ENCODE assay signal across 9 cellular contexts in genomic region chr9:115883467-115884329, GRCh38.
DNase-seq lines count a peak whose midpoint lies in the region; ATAC-seq and TF ChIP-seq lines count a peak whose summit lies in the region.
"Had no signal": no experiment of that assay in that cellular context is flagged by ENCODE, and none has a peak within 500 bp of the region (broad histone marks: within the 10 kb centered on the region; RNA-seq: fewer than 3 reads in every experiment).

No MANE protein-coding gene starts in this region.

- TF ChIP-seq RAD21 in liver (IDR thresholded peaks at IDR 0.05): peak; percentile 90

- no peaks in the 10 kb centered on the region for H3K36me3 ChIP-seq in brain microvascular endothelial cell (replicated peaks)
- H3K36me3 ChIP-seq in liver (ENCODE audit: control insufficient read depth in 4 of 4, insufficient read depth in 3 of 4, low read depth in 1 of 4, low read length in 3 of 4): no peaks in the 10 kb centered on the region
- no peaks in the 10 kb centered on the region for H3K36me3 ChIP-seq in CD8-positive, alpha-beta memory T cell (ENCODE audit: insufficient read depth, low read length)

- H3K9me3 ChIP-seq in liver (ENCODE audit: control insufficient read depth in 4 of 4, low read length in 3 of 4): no peaks in the 10 kb centered on the region
- H3K9me3 ChIP-seq in CD8-positive, alpha-beta memory T cell (ENCODE audit: low read length): no peaks in the 10 kb centered on the region

- no peaks in the 10 kb centered on the region for H3K4me1 ChIP-seq in liver (ENCODE audit: control insufficient read depth in 4 of 4, insufficient read depth in 4 of 4, low read length in 3 of 4)
- no peaks in the 10 kb centered on the region for H3K4me1 ChIP-seq in CD8-positive, alpha-beta memory T cell (ENCODE audit: insufficient read depth, low read length)

- H3K27ac Mint-ChIP-seq in CD8-positive, alpha-beta memory T cell: no peak overlapping the region

- no peaks in the 10 kb centered on the region for H3K36me3 Mint-ChIP-seq in CD8-positive, alpha-beta memory T cell
- H3K36me3 Mint-ChIP-seq: naive B cell had no signal

- H3K4me3 ChIP-seq in brain microvascular endothelial cell (ENCODE audit: low read depth, low read length) (no peak overlapping the region), liver (ENCODE audit: low read depth in 1 of 3, low read length in 3 of 3) (no peak overlapping the region)
- no peak overlapping the region for H3K4me3 ChIP-seq in CD8-positive, alpha-beta memory T cell (ENCODE audit: low read length)

- DNase-seq in GM10248 (ENCODE audit: extremely low spot score): no peak
- peak; percentile 12 for DNase-seq in NCI-H1105 treated with DMSO at 0.1 percent for 48 hours (lab: John Stamatoyannopoulos, UW)
- DNase-seq in brain microvascular endothelial cell: peak; percentile 46
- DNase-seq in CD8-positive, alpha-beta memory T cell: no peak
- DNase-seq in NCI-H446 treated with DMSO at 0.1 percent for 48 hours (lab: John Stamatoyannopoulos, UW): no peak
- DNase-seq: naive B cell had no signal

- H3K9me3 Mint-ChIP-seq in CD8-positive, alpha-beta memory T cell: peaks cover 0 to 2% (median 0%) of the 10 kb centered on the region in 5 donors

- POLR2A ChIA-PET in GM10248 (lab: Yijun Ruan, JAX): no interaction called here
- POLR2A ChIA-PET in CD8-positive, alpha-beta memory T cell (lab: Charles Lee): no interaction called here

- ATAC-seq in GM21515 (IDR thresholded peaks at IDR 0.05; ENCODE audit: unreplicated experiment) (no peak), HG03442 (IDR thresholded peaks at IDR 0.05; ENCODE audit: unreplicated experiment) (no peak)

- CTCF ChIA-PET in GM10248 (lab: Yijun Ruan, JAX): interaction anchor here (1.0 to 1.3 kb wide), 3 partner anchors 11 to 693 kb away, joined by 3 to 4 read pairs (median 3); no protein-coding TSS in a partner anchor
- CTCF ChIA-PET in CD8-positive, alpha-beta memory T cell (lab: Charles Lee): no interaction called here

- H3K27ac ChIP-seq in brain microvascular endothelial cell (no peak overlapping the region), liver (ENCODE audit: low read depth in 1 of 2, low read length in 2 of 2) (no peak overlapping the region)
- H3K27ac ChIP-seq in CD8-positive, alpha-beta memory T cell (ENCODE audit: low read depth, low read length): no peak overlapping the region

- TF ChIP-seq CTCF in GM10248 (IDR thresholded peaks at IDR 0.05; ENCODE audit: control extremely low read depth, extremely low read depth, low read depth, missing control alignments) (peak; percentile 24), brain microvascular endothelial cell (IDR thresholded peaks at IDR 0.05; ENCODE audit: low read depth, low read length, missing control alignments) (peak; percentile 81), liver (IDR thresholded peaks at IDR 0.05; ENCODE audit: low read depth, low read length, missing input control) (peak; percentile 74)

- no peaks in the 10 kb centered on the region for H3K27me3 ChIP-seq in brain microvascular endothelial cell (replicated peaks)
- H3K27me3 ChIP-seq in liver (ENCODE audit: control insufficient read depth in 4 of 4, insufficient read depth in 4 of 4, low read length in 3 of 4): no peaks in the 10 kb centered on the region
- no peaks in the 10 kb centered on the region for H3K27me3 ChIP-seq in CD8-positive, alpha-beta memory T cell (ENCODE audit: insufficient read depth, low read length, poor library complexity, severe bottlenecking)

- in situ Hi-C loops in brain microvascular endothelial cell (cut with HindIII; ENCODE audit: low pct_ligation_motif_present, low sequenced_read_pairs): loop anchor here (25.0 kb wide), 1 partner anchor 104 kb away; no protein-coding TSS in a partner anchor

- H3K27me3 Mint-ChIP-seq in CD8-positive, alpha-beta memory T cell: no peaks in the 10 kb centered on the region
- H3K27me3 Mint-ChIP-seq: naive B cell had no signal

- no peaks in the 10 kb centered on the region for H3K4me1 Mint-ChIP-seq in CD8-positive, alpha-beta memory T cell
- H3K4me1 Mint-ChIP-seq: naive B cell had no signal

- no peak overlapping the region for H3K4me3 Mint-ChIP-seq in CD8-positive, alpha-beta memory T cell

- H3K9ac ChIP-seq in liver (ENCODE audit: low read depth in 1 of 2, low read length in 2 of 2): no peak overlapping the region

- WGBS in liver: 27% methylated on average over 5 of the region's 5 CpGs

TF ChIP-seq in liver, 16 proteins besides CTCF, POLR2A, EP300 and RAD21:
- no peak for TF ChIP-seq ZBTB33 (IDR thresholded peaks at IDR 0.05)
- TF ChIP-seq HNF4G (IDR thresholded peaks at IDR 0.05): no peak
- TF ChIP-seq SP1 (IDR thresholded peaks at IDR 0.05): no peak
- TF ChIP-seq JUND (IDR thresholded peaks at IDR 0.05): no peak
- TF ChIP-seq ATF3 (IDR thresholded peaks at IDR 0.05): no peak
- no peak for TF ChIP-seq YY1 (IDR thresholded peaks at IDR 0.05)
- no peak for TF ChIP-seq FOXA2 (IDR thresholded peaks at IDR 0.05)
- TF ChIP-seq RXRA (IDR thresholded peaks at IDR 0.05): no peak
- TF ChIP-seq, protein P1, sequence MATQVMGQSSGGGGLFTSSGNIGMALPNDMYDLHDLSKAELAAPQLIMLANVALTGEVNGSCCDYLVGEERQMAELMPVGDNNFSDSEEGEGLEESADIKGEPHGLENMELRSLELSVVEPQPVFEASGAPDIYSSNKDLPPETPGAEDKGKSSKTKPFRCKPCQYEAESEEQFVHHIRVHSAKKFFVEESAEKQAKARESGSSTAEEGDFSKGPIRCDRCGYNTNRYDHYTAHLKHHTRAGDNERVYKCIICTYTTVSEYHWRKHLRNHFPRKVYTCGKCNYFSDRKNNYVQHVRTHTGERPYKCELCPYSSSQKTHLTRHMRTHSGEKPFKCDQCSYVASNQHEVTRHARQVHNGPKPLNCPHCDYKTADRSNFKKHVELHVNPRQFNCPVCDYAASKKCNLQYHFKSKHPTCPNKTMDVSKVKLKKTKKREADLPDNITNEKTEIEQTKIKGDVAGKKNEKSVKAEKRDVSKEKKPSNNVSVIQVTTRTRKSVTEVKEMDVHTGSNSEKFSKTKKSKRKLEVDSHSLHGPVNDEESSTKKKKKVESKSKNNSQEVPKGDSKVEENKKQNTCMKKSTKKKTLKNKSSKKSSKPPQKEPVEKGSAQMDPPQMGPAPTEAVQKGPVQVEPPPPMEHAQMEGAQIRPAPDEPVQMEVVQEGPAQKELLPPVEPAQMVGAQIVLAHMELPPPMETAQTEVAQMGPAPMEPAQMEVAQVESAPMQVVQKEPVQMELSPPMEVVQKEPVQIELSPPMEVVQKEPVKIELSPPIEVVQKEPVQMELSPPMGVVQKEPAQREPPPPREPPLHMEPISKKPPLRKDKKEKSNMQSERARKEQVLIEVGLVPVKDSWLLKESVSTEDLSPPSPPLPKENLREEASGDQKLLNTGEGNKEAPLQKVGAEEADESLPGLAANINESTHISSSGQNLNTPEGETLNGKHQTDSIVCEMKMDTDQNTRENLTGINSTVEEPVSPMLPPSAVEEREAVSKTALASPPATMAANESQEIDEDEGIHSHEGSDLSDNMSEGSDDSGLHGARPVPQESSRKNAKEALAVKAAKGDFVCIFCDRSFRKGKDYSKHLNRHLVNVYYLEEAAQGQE (IDR thresholded peaks at IDR 0.05): no peak
- TF ChIP-seq FOXA1 (IDR thresholded peaks at IDR 0.05): no peak
- TF ChIP-seq HNF4A (conservative IDR thresholded peaks at IDR 0.05): no peak
- TF ChIP-seq NR2F2 (IDR thresholded peaks at IDR 0.05): no peak
- no peak for TF ChIP-seq TAF1 (conservative IDR thresholded peaks at IDR 0.05)
- no peak for TF ChIP-seq EGR1 (IDR thresholded peaks at IDR 0.05; ENCODE audit: low read depth in 2 of 2)
- no peak for TF ChIP-seq MAX (IDR thresholded peaks at IDR 0.05)
- no peak for TF ChIP-seq GABPA (IDR thresholded peaks at IDR 0.05 in 1 of 2, conservative IDR thresholded peaks at IDR 0.05 in 1 of 2)

Comparison
In these comparisons a context has a peak if more than half of its experiments do, and no peak if none do; other contexts are left out.
1. DNase-seq: peak in NCI-H1105 treated with DMSO at 0.1 percent for 48 hours (single experiment) and brain microvascular endothelial cell (single experiment); none in GM10248 (single experiment), CD8-positive, alpha-beta memory T cell (0 of 5) and NCI-H446 treated with DMSO at 0.1 percent for 48 hours (single experiment).
2. CTCF ChIP-seq: peak in every context shown above with its lines; median percentile 81 in brain microvascular endothelial cell; 74 in liver; 24 in GM10248.